Comparison of ENCODE assay signal across 12 cellular contexts in the genomic region with DNA sequence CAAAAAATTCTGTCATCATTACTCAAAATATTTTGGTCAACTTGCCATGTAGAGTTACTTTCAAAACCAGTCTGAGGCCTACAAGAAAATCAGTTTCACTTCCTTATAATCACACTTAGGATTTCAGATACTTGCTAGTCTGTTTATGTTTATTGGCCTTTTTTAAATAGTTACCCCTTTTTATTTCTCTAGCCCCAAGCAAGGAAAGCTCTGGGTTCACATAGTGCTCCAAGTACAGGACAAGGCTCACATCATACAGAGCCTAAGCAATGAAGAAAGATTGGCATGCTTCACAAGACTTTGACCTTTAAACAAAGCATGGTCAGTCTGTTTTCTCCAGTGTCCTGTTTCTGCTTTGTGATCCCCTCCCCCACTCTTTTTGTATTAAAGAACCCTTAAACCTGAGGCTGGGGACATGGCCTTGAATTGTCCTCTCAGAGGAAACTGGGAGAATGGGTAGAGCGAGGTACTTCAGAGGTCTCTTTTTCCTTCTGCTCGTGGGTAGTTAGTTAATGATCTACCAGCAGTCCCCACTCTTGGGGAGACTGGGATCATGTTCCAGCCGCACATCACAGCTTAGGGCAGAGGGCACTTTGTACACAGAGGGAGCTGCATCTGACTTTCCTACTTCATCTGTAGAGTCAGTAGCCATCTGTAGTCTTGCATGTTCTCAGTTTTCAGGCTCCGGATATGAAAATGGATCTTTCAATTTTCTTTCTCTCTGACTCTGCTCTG.
DNase-seq lines count a peak whose midpoint lies in the region; ATAC-seq lines count a peak whose summit lies in the region.
"Had no signal": no experiment of that assay in that cellular context is flagged by ENCODE, and none has a peak within 500 bp of the region (broad histone marks: within the 10 kb centered on the region; RNA-seq: fewer than 3 reads in every experiment).

No MANE protein-coding gene starts in this region.

- peak overlapping the region; percentile 9 to 10 for H3K4me3 ChIP-seq in duodenal mucosa (ENCODE audit: low read depth in 1 of 2, low read length in 2 of 2)

- DNase-seq in NCI-H2107 treated with DMSO at 0.1 percent for 48 hours (lab: John Stamatoyannopoulos, UW; ENCODE audit: unreplicated experiment) (peak; percentile 9), NCI-H2107 (lab: John Stamatoyannopoulos, UW) (no peak), putamen (ENCODE audit: low spot score) (no peak)
- no peak for DNase-seq in stimulated activated naive B cell treated with anti-CD40 and anti-IgM and Interleukin-4, amounts not matched to agents 10 μg/mL and 1 μg/mL and 100 μg/mL, for 72 hours
- no peak for DNase-seq in activated CD8-positive, alpha-beta memory T cell treated with anti-CD3 and anti-CD28 coated beads, Interleukin-2, amount 50 U/mL, for 48 hours
- DNase-seq: activated CD4-positive, alpha-beta T cell treated with anti-CD3 and anti-CD28 coated beads, Interleukin-2, amount 50 U/mL, for 1 hour; naive thymus-derived CD8-positive, alpha-beta T cell; NCI-H1092 had no signal

- no peaks in the 10 kb centered on the region for H3K9me3 ChIP-seq in duodenal mucosa (ENCODE audit: control insufficient read depth in 1 of 2, low read length in 2 of 2)

- H3K27ac ChIP-seq in duodenal mucosa (ENCODE audit: low read depth, low read length): peak overlapping the region; percentile 2

- no peaks in the 10 kb centered on the region for H3K27me3 Mint-ChIP-seq in stimulated activated naive B cell treated with anti-CD40 and anti-IgM and Interleukin-4, amounts not matched to agents 10 μg/mL and 1 μg/mL and 100 μg/mL, for 72 hours
- H3K27me3 Mint-ChIP-seq: naive thymus-derived CD8-positive, alpha-beta T cell; stimulated activated naive CD8-positive, alpha-beta T cell treated with anti-CD3 and anti-CD28 coated beads, Interleukin-15, Interleukin-2, amounts not matched to agents 100 ng/mL and 50 ng/mL, for 24 hours had no signal

- H3K27me3 ChIP-seq in duodenal mucosa (ENCODE audit: control insufficient read depth in 1 of 2, insufficient read depth in 2 of 2, low read length in 2 of 2): no peaks in the 10 kb centered on the region

- no peaks in the 10 kb centered on the region for H3K36me3 ChIP-seq in duodenal mucosa (ENCODE audit: control insufficient read depth in 1 of 2, insufficient read depth in 2 of 2, low read length in 2 of 2)

- ATAC-seq in HG03378 (IDR thresholded peaks at IDR 0.05; ENCODE audit: unreplicated experiment) (peak; percentile 75), HG02642 (IDR thresholded peaks at IDR 0.05; ENCODE audit: poor library complexity, unreplicated experiment) (no peak)
- ATAC-seq in stimulated activated naive B cell treated with anti-CD40 and anti-IgM and Interleukin-4, amounts not matched to agents 10 μg/mL and 1 μg/mL and 100 μg/mL, for 72 hours (replicated peaks): peak; percentile 83 to 85
- ATAC-seq: naive thymus-derived CD8-positive, alpha-beta T cell had no signal

- peak overlapping the region; percentile 87 for H3K27ac Mint-ChIP-seq in stimulated activated naive B cell treated with anti-CD40 and anti-IgM and Interleukin-4, amounts not matched to agents 10 μg/mL and 1 μg/mL and 100 μg/mL, for 72 hours
- H3K27ac Mint-ChIP-seq: stimulated activated naive CD8-positive, alpha-beta T cell treated with anti-CD3 and anti-CD28 coated beads, Interleukin-15, Interleukin-2, amounts not matched to agents 100 ng/mL and 50 ng/mL, for 24 hours had no signal

- H3K4me1 Mint-ChIP-seq in stimulated activated naive B cell treated with anti-CD40 and anti-IgM and Interleukin-4, amounts not matched to agents 10 μg/mL and 1 μg/mL and 100 μg/mL, for 72 hours: peaks cover 28 to 33% of the 10 kb centered on the region in 2 donors

- H3K9me3 Mint-ChIP-seq in stimulated activated naive B cell treated with anti-CD40 and anti-IgM and Interleukin-4, amounts not matched to agents 10 μg/mL and 1 μg/mL and 100 μg/mL, for 72 hours: no peaks in the 10 kb centered on the region
- H3K9me3 Mint-ChIP-seq: naive thymus-derived CD8-positive, alpha-beta T cell; stimulated activated naive CD8-positive, alpha-beta T cell treated with anti-CD3 and anti-CD28 coated beads, Interleukin-15, Interleukin-2, amounts not matched to agents 100 ng/mL and 50 ng/mL, for 24 hours had no signal

- no peaks in the 10 kb centered on the region for H3K36me3 Mint-ChIP-seq in stimulated activated naive B cell treated with anti-CD40 and anti-IgM and Interleukin-4, amounts not matched to agents 10 μg/mL and 1 μg/mL and 100 μg/mL, for 72 hours
- H3K36me3 Mint-ChIP-seq: naive thymus-derived CD8-positive, alpha-beta T cell had no signal

- no peak overlapping the region for H3K4me3 Mint-ChIP-seq in stimulated activated naive B cell treated with anti-CD40 and anti-IgM and Interleukin-4, amounts not matched to agents 10 μg/mL and 1 μg/mL and 100 μg/mL, for 72 hours
- H3K4me3 Mint-ChIP-seq: naive thymus-derived CD8-positive, alpha-beta T cell; stimulated activated naive CD8-positive, alpha-beta T cell treated with anti-CD3 and anti-CD28 coated beads, Interleukin-15, Interleukin-2, amounts not matched to agents 100 ng/mL and 50 ng/mL, for 24 hours had no signal

- H3K9ac ChIP-seq in duodenal mucosa (ENCODE audit: low read depth in 1 of 2, low read length in 2 of 2): peak overlapping the region in 1 of 2 donors; percentile 43

- peaks cover 36 to 41% of the 10 kb centered on the region in 2 donors for H3K4me1 ChIP-seq in duodenal mucosa (ENCODE audit: control insufficient read depth in 1 of 2, insufficient read depth in 2 of 2, low read length in 2 of 2)
